ENCODE assay signal across 1 cellular context in genomic region chr12:57738661-57739237, GRCh38.
TF ChIP-seq lines count a peak whose summit lies in the region.

Gene AGAP2, minus strand, starts transcription at chr12:57738742. Its CDS starts 496 bp downstream, at chr12:57738246.

TF ChIP-seq in SK-N-SH, 30 proteins besides CTCF, POLR2A, EP300 and RAD21 (continued from another document):
- no peak for TF ChIP-seq ZBTB33 (IDR thresholded peaks at IDR 0.05; ENCODE audit: borderline replicate concordance, low read depth)
- no peak for TF ChIP-seq SMC3 (IDR thresholded peaks at IDR 0.05; ENCODE audit: low read depth, low read length)
- TF ChIP-seq FOSL2 (IDR thresholded peaks at IDR 0.05; ENCODE audit: borderline replicate concordance, low read depth) = no peak
- peak; percentile 61; the same call in 1 of the 2 replicates for TF ChIP-seq RCOR1 (IDR thresholded peaks at IDR 0.05; ENCODE audit: low read length)
- TF ChIP-seq SIN3A (IDR thresholded peaks at IDR 0.05; ENCODE audit: borderline replicate concordance, low read depth, low read length) = no peak
TF ChIP-seq in SK-N-SH: peak in this region for 5.
